22 cellular contexts compared by ENCODE assay signal in genomic region chr18:44811586-44812125, GRCh38.
"Had no signal": no experiment of that assay in that cellular context is flagged by ENCODE, and none has a peak within 500 bp of the region (broad histone marks: within the 10 kb centered on the region; RNA-seq: fewer than 3 reads in every experiment).

No MANE protein-coding gene starts in this region.

- DNase-seq: activated CD4-positive, alpha-beta T cell treated with anti-CD3 and anti-CD28 coated beads, Interleukin-2, amount 50 U/mL, for 1 hour; activated CD8-positive, alpha-beta memory T cell treated with anti-CD3 and anti-CD28 coated beads for 24 hours; activated CD8-positive, alpha-beta memory T cell treated with anti-CD3 and anti-CD28 coated beads, Interleukin-2, amount 50 U/mL, for 48 hours; activated effector memory CD4-positive, alpha-beta T cell treated with Interleukin-2 at 50 U/mL for 16 hours; activated T-cell treated with anti-CD3 and anti-CD28 coated beads, Interleukin-2, amount 50 U/mL, for 48 hours; adrenal gland; cortex of kidney; erythroblast; foreskin melanocyte; glutamatergic neuron; hippocampal formation; left cardiac atrium; lower lobe of right lung; naive thymus-derived CD8-positive, alpha-beta T cell; pancreas; stimulated activated naive CD4-positive, alpha-beta T cell treated with Interleukin-2 at 50 U/mL for 16 hours; T1000; thyroid gland had no signal

- H3K27me3 ChIP-seq: adrenal gland, breast epithelium, neutrophil, pancreas, thyroid gland had no signal

- ATAC-seq: activated CD4-positive, CD25-positive, alpha-beta regulatory T cell treated with anti-CD3 and anti-CD28 coated beads, Interleukin-2, amount 50 U/mL, for 24 hours; left cardiac atrium; lower lobe of right lung; naive thymus-derived CD8-positive, alpha-beta T cell; pancreas; sciatic nerve had no signal

- H3K4me3 ChIP-seq: adrenal gland, breast epithelium, lower lobe of right lung, pancreas, thyroid gland had no signal

- H3K27ac ChIP-seq: adrenal gland, breast epithelium, lower lobe of right lung, neutrophil, pancreas, thyroid gland had no signal

- H3K4me1 ChIP-seq: adrenal gland, breast epithelium, lower lobe of right lung, thyroid gland had no signal

- H3K36me3 ChIP-seq: adrenal gland, breast epithelium, lower lobe of right lung, neutrophil, pancreas, thyroid gland had no signal

- H3K9me3 ChIP-seq: adrenal gland, breast epithelium, lower lobe of right lung, neutrophil, pancreas, thyroid gland had no signal
